In genomic region chr3:134464693-134465385, GRCh38 we compare ENCODE assay signal across 13 cellular contexts. TPM values are rescaled to one million over a fixed set of nuclear protein-coding genes. Genes with fewer than 3 reads are reported as not detected.
DNase-seq lines count a peak whose midpoint lies in the region; ATAC-seq and TF ChIP-seq lines count a peak whose summit lies in the region.
"Had no signal": no experiment of that assay in that cellular context is flagged by ENCODE, and none has a peak within 500 bp of the region (broad histone marks: within the 10 kb centered on the region; RNA-seq: fewer than 3 reads in every experiment).

No MANE protein-coding gene starts in this region.

- H3K27ac ChIP-seq in RWPE1 (peak overlapping the region; percentile 24; the same call in 1 of the 2 replicates), dorsolateral prefrontal cortex (peak overlapping the region in 37 of 59 donors; percentile 4 to 81 (median 48)), mesendoderm (ENCODE audit: low read depth, low read length) (peak overlapping the region; percentile 19), suprapubic skin (peak overlapping the region; percentile 87)

- no peak for TF ChIP-seq EP300 in suprapubic skin (IDR thresholded peaks at IDR 0.05)

- H3K9me3 Mint-ChIP-seq in Calu3 (ENCODE audit: low read depth, unreplicated experiment) = no peaks in the 10 kb centered on the region
- H3K9me3 Mint-ChIP-seq in stimulated activated memory B cell treated with anti-CD40 and anti-IgM and Interleukin-4, amounts not matched to agents 10 μg/mL and 1 μg/mL and 100 μg/mL, for 72 hours = no peaks in the 10 kb centered on the region
- H3K9me3 Mint-ChIP-seq: activated naive CD4-positive, alpha-beta T cell treated with anti-CD3 and anti-CD28 coated beads, Interleukin-2, amount 50 U/mL, for 24 hours; stimulated activated effector memory CD8-positive, alpha-beta T cell treated with anti-CD3 and anti-CD28 coated beads, Interleukin-12 subunit alpha, Interleukin-12 subunit beta, amount 100 ng/mL, for 72 hours had no signal

- H3K4me2 ChIP-seq in mesendoderm (ENCODE audit: low read length) = no peak overlapping the region

- CTCF ChIA-PET in RWPE1 (lab: Yijun Ruan, JAX) = interaction anchor here (0.7 kb wide), 1 partner anchor 13 kb away, joined by 4 read pairs; no protein-coding TSS in a partner anchor
- CTCF ChIA-PET in Calu3 (lab: Charles Lee) = interaction anchor here (0.6 kb wide), 1 partner anchor 147 kb away, joined by 3 read pairs; no protein-coding TSS in a partner anchor

- no peak overlapping the region for H3K4ac ChIP-seq in mesendoderm (ENCODE audit: low read depth, low read length)

- no peaks in the 10 kb centered on the region for H3K79me2 ChIP-seq in mesendoderm (ENCODE audit: control insufficient read depth, insufficient read depth, low read length)

- H3K4me3 ChIP-seq in dorsolateral prefrontal cortex (peak overlapping the region in 2 of 59 donors; percentile 23 to 35), mesendoderm (ENCODE audit: low read length) (no peak overlapping the region), suprapubic skin (no peak overlapping the region)

- no peaks in the 10 kb centered on the region for H3K79me1 ChIP-seq in mesendoderm (ENCODE audit: low read length)

- H3K36me3 Mint-ChIP-seq in Calu3 (ENCODE audit: insufficient read depth, unreplicated experiment) = no peaks in the 10 kb centered on the region
- no peaks in the 10 kb centered on the region for H3K36me3 Mint-ChIP-seq in stimulated activated memory B cell treated with anti-CD40 and anti-IgM and Interleukin-4, amounts not matched to agents 10 μg/mL and 1 μg/mL and 100 μg/mL, for 72 hours
- H3K36me3 Mint-ChIP-seq: activated naive CD4-positive, alpha-beta T cell treated with anti-CD3 and anti-CD28 coated beads, Interleukin-2, amount 50 U/mL, for 24 hours; stimulated activated effector memory CD8-positive, alpha-beta T cell treated with anti-CD3 and anti-CD28 coated beads, Interleukin-12 subunit alpha, Interleukin-12 subunit beta, amount 100 ng/mL, for 72 hours had no signal

- H3K27me3 Mint-ChIP-seq in Calu3 (ENCODE audit: unreplicated experiment) = no peaks in the 10 kb centered on the region
- peaks cover 10% of the 10 kb centered on the region for H3K27me3 Mint-ChIP-seq in stimulated activated memory B cell treated with anti-CD40 and anti-IgM and Interleukin-4, amounts not matched to agents 10 μg/mL and 1 μg/mL and 100 μg/mL, for 72 hours
- H3K27me3 Mint-ChIP-seq: activated naive CD4-positive, alpha-beta T cell treated with anti-CD3 and anti-CD28 coated beads, Interleukin-2, amount 50 U/mL, for 24 hours had no signal

- no peaks in the 10 kb centered on the region for H3K4me1 Mint-ChIP-seq in Calu3 (ENCODE audit: low read depth, unreplicated experiment)
- no peaks in the 10 kb centered on the region for H3K4me1 Mint-ChIP-seq in stimulated activated memory B cell treated with anti-CD40 and anti-IgM and Interleukin-4, amounts not matched to agents 10 μg/mL and 1 μg/mL and 100 μg/mL, for 72 hours
- H3K4me1 Mint-ChIP-seq: activated naive CD4-positive, alpha-beta T cell treated with anti-CD3 and anti-CD28 coated beads, Interleukin-2, amount 50 U/mL, for 24 hours; stimulated activated effector memory CD8-positive, alpha-beta T cell treated with anti-CD3 and anti-CD28 coated beads, Interleukin-12 subunit alpha, Interleukin-12 subunit beta, amount 100 ng/mL, for 72 hours had no signal

- H2BK15ac ChIP-seq in mesendoderm (replicated peaks; ENCODE audit: low read depth) = no peak overlapping the region

- no peak overlapping the region for H2BK5ac ChIP-seq in mesendoderm (ENCODE audit: low read length)

- H3K4me1 ChIP-seq in mesendoderm (ENCODE audit: control insufficient read depth, low read depth, low read length) (no peaks in the 10 kb centered on the region), suprapubic skin (peaks cover 36% of the 10 kb centered on the region)

- no peak overlapping the region for H3K18ac ChIP-seq in mesendoderm (ENCODE audit: low read length)

- TF ChIP-seq CTCF in RWPE1 (conservative IDR thresholded peaks at IDR 0.05; ENCODE audit: low read depth) (no peak), dorsolateral prefrontal cortex (IDR thresholded peaks at IDR 0.05 in 54 of 56, conservative IDR thresholded peaks at IDR 0.05 in 2 of 56; ENCODE audit: low read depth in 1 of 56, partially characterized antibody in 56 of 56) (no peak), suprapubic skin (IDR thresholded peaks at IDR 0.05) (no peak), Calu3 (IDR thresholded peaks at IDR 0.05; ENCODE audit: unreplicated experiment) (no peak)

- no peak for TF ChIP-seq POLR2A in suprapubic skin (IDR thresholded peaks at IDR 0.05)

- no peak overlapping the region for H3K9ac ChIP-seq in mesendoderm (ENCODE audit: low read length)

- no peak overlapping the region for H3K27ac Mint-ChIP-seq in Calu3 (ENCODE audit: unreplicated experiment)
- no peak overlapping the region for H3K27ac Mint-ChIP-seq in stimulated activated memory B cell treated with anti-CD40 and anti-IgM and Interleukin-4, amounts not matched to agents 10 μg/mL and 1 μg/mL and 100 μg/mL, for 72 hours
- H3K27ac Mint-ChIP-seq: activated naive CD4-positive, alpha-beta T cell treated with anti-CD3 and anti-CD28 coated beads, Interleukin-2, amount 50 U/mL, for 24 hours; stimulated activated effector memory CD8-positive, alpha-beta T cell treated with anti-CD3 and anti-CD28 coated beads, Interleukin-12 subunit alpha, Interleukin-12 subunit beta, amount 100 ng/mL, for 72 hours had no signal

- no peak overlapping the region for H3K4me3 Mint-ChIP-seq in Calu3 (ENCODE audit: low read depth, unreplicated experiment)
- no peak overlapping the region for H3K4me3 Mint-ChIP-seq in stimulated activated memory B cell treated with anti-CD40 and anti-IgM and Interleukin-4, amounts not matched to agents 10 μg/mL and 1 μg/mL and 100 μg/mL, for 72 hours
- H3K4me3 Mint-ChIP-seq: activated naive CD4-positive, alpha-beta T cell treated with anti-CD3 and anti-CD28 coated beads, Interleukin-2, amount 50 U/mL, for 24 hours; stimulated activated effector memory CD8-positive, alpha-beta T cell treated with anti-CD3 and anti-CD28 coated beads, Interleukin-12 subunit alpha, Interleukin-12 subunit beta, amount 100 ng/mL, for 72 hours had no signal

- H3K23ac ChIP-seq in mesendoderm (ENCODE audit: low read length) = no peak overlapping the region

- ATAC-seq in HG02973 (IDR thresholded peaks at IDR 0.05; ENCODE audit: unreplicated experiment) (no peak), HG03039 (IDR thresholded peaks at IDR 0.05; ENCODE audit: unreplicated experiment) (no peak)
- ATAC-seq in stimulated activated memory B cell treated with anti-CD40 and anti-IgM and Interleukin-4, amounts not matched to agents 10 μg/mL and 1 μg/mL and 100 μg/mL, for 72 hours = no peak
- ATAC-seq: stimulated activated effector memory CD8-positive, alpha-beta T cell treated with anti-CD3 and anti-CD28 coated beads, Interleukin-12 subunit alpha, Interleukin-12 subunit beta, amount 100 ng/mL, for 72 hours had no signal

- H3K27me3 ChIP-seq in dorsolateral prefrontal cortex = no peaks in the 10 kb centered on the region
- H3K27me3 ChIP-seq in mesendoderm (ENCODE audit: insufficient read depth, low read length, poor library complexity) = no peaks in the 10 kb centered on the region
- H3K27me3 ChIP-seq in suprapubic skin = no peaks in the 10 kb centered on the region

- no TSS peak for BruUV-seq in Calu3 (replicated peaks; lab: Mats Ljungman, UMichigan)

- H3K9me3 ChIP-seq in suprapubic skin = no peaks in the 10 kb centered on the region

- H2BK120ac ChIP-seq in mesendoderm (ENCODE audit: low read depth, low read length) = no peak overlapping the region

- DNase-seq in RWPE1 (ENCODE audit: low spot score) (no peak), dorsolateral prefrontal cortex (no peak), mesendoderm (peak; percentile 44), suprapubic skin (ENCODE audit: low spot score in 2 of 2) (no peak), Calu3 (no peak)
- DNase-seq: COR-L47, NCI-H187 treated with DMSO at 0.1 percent for 48 hours, T-helper 9 cell had no signal

- H2AK5ac ChIP-seq in mesendoderm (ENCODE audit: low read length) = no peak overlapping the region

- WGBS in mesendoderm (ENCODE audit: extremely low coverage, insufficient coverage, low lambda C conversion rate) = no CpG with 5 or more reads among the region's 8 CpGs
- WGBS in suprapubic skin = 65% methylated on average over 8 of the region's 8 CpGs

- intact Hi-C loops in dorsolateral prefrontal cortex (cut with DNase I) = no loop called here
- intact Hi-C loops in Calu3 (cut with micrococcal nuclease; ENCODE audit: unreplicated experiment) = no loop called here

- H4K8ac ChIP-seq in mesendoderm (ENCODE audit: low read depth, low read length) = no peak overlapping the region

- H3K56ac ChIP-seq in mesendoderm (ENCODE audit: low read length) = no peak overlapping the region

- POLR2A ChIA-PET in RWPE1 (lab: Yijun Ruan, JAX; ENCODE audit: low non-redundant PET) = no interaction called here

- H4K5ac ChIP-seq in mesendoderm (ENCODE audit: low read length) = no peak overlapping the region

- no peaks in the 10 kb centered on the region for H3K36me3 ChIP-seq in mesendoderm (ENCODE audit: control insufficient read depth, insufficient read depth, low read length)
- H3K36me3 ChIP-seq in suprapubic skin = no peaks in the 10 kb centered on the region

RNA-seq across cellular contexts. Expression of gene ANAPC13, which starts 20.9 kb away (rescaled TPM):
- total RNA-seq in dorsolateral prefrontal cortex = 10 to 100 TPM; 18.9 to 65.9 (median 47.8) TPM
- polyA plus RNA-seq in mesendoderm (2013, experiment 1 of 2) = 28.0 TPM
- 26.6 TPM for polyA plus RNA-seq in mesendoderm (2013, experiment 2 of 2)
- 10 to 100 TPM; 20.8 to 51.2 (median 46.0) TPM for total RNA-seq in suprapubic skin
- total RNA-seq in Calu3 (2022) = 49.2 and 51.3 TPM in 2 replicates

RNA-seq across cellular contexts. Expression of gene CEP63, which starts 21.0 kb away (rescaled TPM):
- total RNA-seq in dorsolateral prefrontal cortex = 10 to 100 TPM; 27.2 to 57.8 (median 39.4) TPM
- polyA plus RNA-seq in mesendoderm (2013, experiment 1 of 2) = 20.6 TPM
- polyA plus RNA-seq in mesendoderm (2013, experiment 2 of 2) = 21.0 TPM
- 10 to 100 TPM; 14.1 to 20.8 (median 16.5) TPM for total RNA-seq in suprapubic skin
- total RNA-seq in Calu3 (2022) = 37.4 and 37.7 TPM in 2 replicates

Comparison
In these comparisons a context has a peak if more than half of its experiments do, and no peak if none do; other contexts are left out.
1. H3K27ac ChIP-seq: peak in every context shown above with its lines; median percentile 87 in suprapubic skin; 48 in dorsolateral prefrontal cortex; 24 in RWPE1; 19 in mesendoderm.